In the genomic region with DNA sequence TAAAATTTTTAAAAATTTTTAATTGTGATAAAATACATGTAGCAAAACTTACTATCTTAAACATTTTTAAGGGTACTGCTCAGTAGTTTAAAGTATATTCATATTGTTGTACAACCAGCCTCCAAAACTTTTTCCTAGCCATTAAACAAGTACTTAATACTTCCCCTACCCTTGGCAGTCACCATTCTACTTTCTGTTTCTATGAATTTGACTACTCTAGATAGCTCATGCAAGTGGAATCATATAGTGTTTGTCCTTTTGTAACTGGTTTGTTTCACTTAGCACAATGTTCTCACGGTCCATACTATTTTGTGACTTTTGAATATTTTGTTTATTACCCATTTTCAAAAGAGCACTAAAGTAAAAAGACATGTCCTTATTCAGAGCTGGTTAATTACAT, we compare ENCODE assay signal across 7 cellular contexts. TPM values are rescaled to one million over a fixed set of nuclear protein-coding genes. Genes with fewer than 3 reads are reported as not detected.
DNase-seq lines count a peak whose midpoint lies in the region; ATAC-seq and TF ChIP-seq lines count a peak whose summit lies in the region.
"Not testable (repeated sequence)": the region's sequence is repeated elsewhere in the genome, so short reads cannot be mapped to it uniquely, and the experiment has no call there.

No MANE protein-coding gene starts in this region.

- not testable (repeated sequence) for DNase-seq in spleen

- H3K9me3 ChIP-seq in spleen: not testable (repeated sequence)

- TF ChIP-seq CTCF in spleen (IDR thresholded peaks at IDR 0.05 in 8 of 11, conservative IDR thresholded peaks at IDR 0.05 in 3 of 11): not testable (repeated sequence)

- 88 to 98% (median 94%) methylated on average over 1 of the region's 1 CpG for WGBS in spleen, 5 donors

- not testable (repeated sequence) for TF ChIP-seq POLR2A in spleen (IDR thresholded peaks at IDR 0.05)

- not testable (repeated sequence) for H3K4me3 ChIP-seq in spleen

- peaks cover 0 to 16% (median 2%) of the 10 kb centered on the region in 6 donors for H3K36me3 ChIP-seq in spleen

- peak; percentile 77 for ATAC-seq in GM18858 (IDR thresholded peaks at IDR 0.05; ENCODE audit: unreplicated experiment)
- ATAC-seq in GM18870 (IDR thresholded peaks at IDR 0.05; ENCODE audit: unreplicated experiment): peak; percentile 61
- peak; percentile 49 for ATAC-seq in GM21515 (IDR thresholded peaks at IDR 0.05; ENCODE audit: unreplicated experiment)
- peak; percentile 75 for ATAC-seq in HG02642 (IDR thresholded peaks at IDR 0.05; ENCODE audit: poor library complexity, unreplicated experiment)
- peak; percentile 51 for ATAC-seq in HG02852 (IDR thresholded peaks at IDR 0.05; ENCODE audit: unreplicated experiment)
- ATAC-seq in HG03469 (IDR thresholded peaks at IDR 0.05; ENCODE audit: unreplicated experiment): peak; percentile 64

- H3K4me1 ChIP-seq in spleen: not testable (repeated sequence)

- peak overlapping the region in 5 of 8 donors; percentile 27 to 62 (median 33) for H3K27ac ChIP-seq in spleen

- intact Hi-C loops in spleen (cut with DNase I; ENCODE audit: low total_unique reads): not testable (repeated sequence)

- H3K27me3 ChIP-seq in spleen (replicated peaks in 1 of 7): not testable (repeated sequence)

RNA-seq across cellular contexts. Expression of a gene that starts 52.8 kb away (rescaled TPM):
- 10 to 100 TPM; 17.7 to 42.4 (median 25.6) TPM for total RNA-seq in spleen
- 1 to 10 TPM; 1.4 to 3.2 (median 2.0) TPM for polyA plus RNA-seq in spleen
